In the genomic region with DNA sequence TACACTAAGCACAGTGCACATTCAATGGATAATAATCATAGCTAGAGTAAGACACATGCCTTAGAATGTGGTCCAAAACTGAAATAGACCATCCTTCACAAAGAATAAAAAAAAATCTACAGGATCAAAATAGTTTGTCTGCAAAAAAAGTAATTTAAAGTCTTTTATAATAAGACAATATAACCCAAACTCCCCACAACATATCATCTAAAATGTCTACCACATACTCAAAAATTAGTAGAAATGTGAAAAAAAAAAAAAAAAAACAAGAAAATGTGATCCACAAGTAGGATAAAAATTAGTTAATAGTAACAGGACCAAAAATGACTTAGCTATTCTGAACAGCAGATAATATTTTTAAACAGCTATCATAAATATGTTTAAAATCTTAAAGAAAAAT, we compare ENCODE assay signal across 18 cellular contexts.
DNase-seq lines count a peak whose midpoint lies in the region; ATAC-seq, FAIRE-seq and TF ChIP-seq lines count a peak whose summit lies in the region.
"Had no signal": no experiment of that assay in that cellular context is flagged by ENCODE, and none has a peak within 500 bp of the region (broad histone marks: within the 10 kb centered on the region; RNA-seq: fewer than 3 reads in every experiment).

No MANE protein-coding gene starts in this region.

- DNase-seq in frontal cortex (ENCODE audit: low spot score in 2 of 2) (no peak), pancreas (no peak), tibial nerve (ENCODE audit: low spot score in 2 of 2) (no peak), NCI-H2107 (lab: John Stamatoyannopoulos, UW) (no peak)
- no peak for DNase-seq in naive thymus-derived CD8-positive, alpha-beta T cell
- DNase-seq: 8988T; C1 segment of cervical spinal cord; Calu3; CD4-positive, alpha-beta memory T cell; COR-L47; DMS79 treated with DMSO at 0.1 percent for 48 hours; GF-D8; GOT3 had no signal

- FAIRE-seq in frontal cortex (lab: Jason Lieb, UNC) (peak; percentile 79), pancreas (lab: Jason Lieb, UNC) (peak; percentile 53)
- FAIRE-seq: GM12891, GM18507, H54 had no signal

- H3K27ac Mint-ChIP-seq in naive thymus-derived CD8-positive, alpha-beta T cell: no peak overlapping the region
- H3K27ac Mint-ChIP-seq: CD4-positive, alpha-beta memory T cell had no signal

- H3K4me3 ChIP-seq in HEK293 (ENCODE audit: low read depth, low read length) (no peak overlapping the region), pancreas (no peak overlapping the region), tibial nerve (no peak overlapping the region)
- H3K4me3 ChIP-seq: HAP-1 had no signal

- H3K27ac ChIP-seq in HEK293 (ENCODE audit: extremely low read depth, low read depth, low read length): no peak overlapping the region
- no peak overlapping the region for H3K27ac ChIP-seq in pancreas
- H3K27ac ChIP-seq in tibial nerve: no peak overlapping the region

- TF ChIP-seq CTCF in HEK293 (tag by site-specific recombination; IDR thresholded peaks at IDR 0.05): no peak
- TF ChIP-seq CTCF in pancreas (IDR thresholded peaks at IDR 0.05): no peak
- TF ChIP-seq CTCF in tibial nerve (IDR thresholded peaks at IDR 0.05): no peak

- peaks cover 0 to 2% (median 0%) of the 10 kb centered on the region in 5 donors for H3K27me3 Mint-ChIP-seq in naive thymus-derived CD8-positive, alpha-beta T cell

- no peaks in the 10 kb centered on the region for H3K4me1 ChIP-seq in HEK293 (ENCODE audit: control insufficient read depth, insufficient read depth, low read length)
- H3K4me1 ChIP-seq in pancreas: no peaks in the 10 kb centered on the region
- no peaks in the 10 kb centered on the region for H3K4me1 ChIP-seq in tibial nerve
- H3K4me1 ChIP-seq: HAP-1 had no signal

- no peak for TF ChIP-seq POLR2A in tibial nerve (IDR thresholded peaks at IDR 0.05)

- peaks cover 0 to 12% (median 1%) of the 10 kb centered on the region in 3 donors for H3K36me3 Mint-ChIP-seq in naive thymus-derived CD8-positive, alpha-beta T cell

- no peaks in the 10 kb centered on the region for H3K4me1 Mint-ChIP-seq in naive thymus-derived CD8-positive, alpha-beta T cell
- H3K4me1 Mint-ChIP-seq: CD4-positive, alpha-beta memory T cell had no signal

- intact Hi-C loops in pancreas (cut with DNase I): no loop called here

- H3K4me3 Mint-ChIP-seq in naive thymus-derived CD8-positive, alpha-beta T cell: no peak overlapping the region
- H3K4me3 Mint-ChIP-seq: CD4-positive, alpha-beta memory T cell had no signal

- H3K27me3 ChIP-seq in pancreas: no peaks in the 10 kb centered on the region
- no peaks in the 10 kb centered on the region for H3K27me3 ChIP-seq in tibial nerve

- H3K9me3 ChIP-seq in HEK293 (ENCODE audit: control insufficient read depth, insufficient read depth, low read depth, low read length): no peaks in the 10 kb centered on the region
- no peaks in the 10 kb centered on the region for H3K9me3 ChIP-seq in pancreas
- H3K9me3 ChIP-seq in tibial nerve: peaks cover 0 to 6% (median 0%) of the 10 kb centered on the region in 4 donors
- H3K9me3 ChIP-seq: HAP-1 had no signal

- CTCF ChIA-PET in HEK293 (lab: Yijun Ruan, JAX): no interaction called here

- ATAC-seq in pancreas: no peak
- ATAC-seq in naive thymus-derived CD8-positive, alpha-beta T cell: no peak

- H3K36me3 ChIP-seq in HEK293 (ENCODE audit: control insufficient read depth in 2 of 2, insufficient read depth in 1 of 2, low read length in 2 of 2) (no peaks in the 10 kb centered on the region), pancreas (no peaks in the 10 kb centered on the region), tibial nerve (no peaks in the 10 kb centered on the region)
- H3K36me3 ChIP-seq: HAP-1 had no signal

- H3K9me3 Mint-ChIP-seq in naive thymus-derived CD8-positive, alpha-beta T cell: peaks cover 0 to 23% (median 9%) of the 10 kb centered on the region in 9 donors

- POLR2A ChIA-PET in HEK293 (lab: Yijun Ruan, JAX): no interaction called here
- POLR2A ChIA-PET in naive thymus-derived CD8-positive, alpha-beta T cell (lab: Charles Lee): interaction anchor here (0.7 kb wide), 1 partner anchor 9 kb away, joined by 3 read pairs; no protein-coding TSS in a partner anchor

- TF ChIP-seq EP300 in tibial nerve (IDR thresholded peaks at IDR 0.05): no peak

TF ChIP-seq in HEK293, 187 proteins besides CTCF, POLR2A, EP300 and RAD21:
- TF ChIP-seq, protein P1, sequence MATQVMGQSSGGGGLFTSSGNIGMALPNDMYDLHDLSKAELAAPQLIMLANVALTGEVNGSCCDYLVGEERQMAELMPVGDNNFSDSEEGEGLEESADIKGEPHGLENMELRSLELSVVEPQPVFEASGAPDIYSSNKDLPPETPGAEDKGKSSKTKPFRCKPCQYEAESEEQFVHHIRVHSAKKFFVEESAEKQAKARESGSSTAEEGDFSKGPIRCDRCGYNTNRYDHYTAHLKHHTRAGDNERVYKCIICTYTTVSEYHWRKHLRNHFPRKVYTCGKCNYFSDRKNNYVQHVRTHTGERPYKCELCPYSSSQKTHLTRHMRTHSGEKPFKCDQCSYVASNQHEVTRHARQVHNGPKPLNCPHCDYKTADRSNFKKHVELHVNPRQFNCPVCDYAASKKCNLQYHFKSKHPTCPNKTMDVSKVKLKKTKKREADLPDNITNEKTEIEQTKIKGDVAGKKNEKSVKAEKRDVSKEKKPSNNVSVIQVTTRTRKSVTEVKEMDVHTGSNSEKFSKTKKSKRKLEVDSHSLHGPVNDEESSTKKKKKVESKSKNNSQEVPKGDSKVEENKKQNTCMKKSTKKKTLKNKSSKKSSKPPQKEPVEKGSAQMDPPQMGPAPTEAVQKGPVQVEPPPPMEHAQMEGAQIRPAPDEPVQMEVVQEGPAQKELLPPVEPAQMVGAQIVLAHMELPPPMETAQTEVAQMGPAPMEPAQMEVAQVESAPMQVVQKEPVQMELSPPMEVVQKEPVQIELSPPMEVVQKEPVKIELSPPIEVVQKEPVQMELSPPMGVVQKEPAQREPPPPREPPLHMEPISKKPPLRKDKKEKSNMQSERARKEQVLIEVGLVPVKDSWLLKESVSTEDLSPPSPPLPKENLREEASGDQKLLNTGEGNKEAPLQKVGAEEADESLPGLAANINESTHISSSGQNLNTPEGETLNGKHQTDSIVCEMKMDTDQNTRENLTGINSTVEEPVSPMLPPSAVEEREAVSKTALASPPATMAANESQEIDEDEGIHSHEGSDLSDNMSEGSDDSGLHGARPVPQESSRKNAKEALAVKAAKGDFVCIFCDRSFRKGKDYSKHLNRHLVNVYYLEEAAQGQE (tag by site-specific recombination; IDR thresholded peaks at IDR 0.05): no peak
- TF ChIP-seq EGR2 (tag by site-specific recombination; IDR thresholded peaks at IDR 0.05; ENCODE audit: low read depth) (no peak), ZNF292 (tag by site-specific recombination; IDR thresholded peaks at IDR 0.05; ENCODE audit: borderline replicate concordance, low read depth) (no peak), ZBTB7A (tag by site-specific recombination; IDR thresholded peaks at IDR 0.05; ENCODE audit: low read depth) (no peak), FEZF1 (tag by site-specific recombination; IDR thresholded peaks at IDR 0.05) (no peak), SETDB1 (IDR thresholded peaks at IDR 0.05; ENCODE audit: insufficient read length, low read length) (peak; percentile 82), ZNF138 (tag by site-specific recombination; IDR thresholded peaks at IDR 0.05; ENCODE audit: borderline replicate concordance) (no peak)
- TF ChIP-seq, protein P2, sequence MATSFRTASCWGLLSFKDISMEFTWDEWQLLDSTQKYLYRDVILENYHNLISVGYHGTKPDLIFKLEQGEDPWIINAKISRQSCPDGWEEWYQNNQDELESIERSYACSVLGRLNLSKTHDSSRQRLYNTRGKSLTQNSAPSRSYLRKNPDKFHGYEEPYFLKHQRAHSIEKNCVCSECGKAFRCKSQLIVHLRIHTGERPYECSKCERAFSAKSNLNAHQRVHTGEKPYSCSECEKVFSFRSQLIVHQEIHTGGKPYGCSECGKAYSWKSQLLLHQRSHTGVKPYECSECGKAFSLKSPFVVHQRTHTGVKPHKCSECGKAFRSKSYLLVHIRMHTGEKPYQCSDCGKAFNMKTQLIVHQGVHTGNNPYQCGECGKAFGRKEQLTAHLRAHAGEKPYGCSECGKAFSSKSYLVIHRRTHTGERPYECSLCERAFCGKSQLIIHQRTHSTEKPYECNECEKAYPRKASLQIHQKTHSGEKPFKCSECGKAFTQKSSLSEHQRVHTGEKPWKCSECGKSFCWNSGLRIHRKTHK (tag by site-specific recombination; IDR thresholded peaks at IDR 0.05): peak; percentile 90
- TF ChIP-seq, protein P3, sequence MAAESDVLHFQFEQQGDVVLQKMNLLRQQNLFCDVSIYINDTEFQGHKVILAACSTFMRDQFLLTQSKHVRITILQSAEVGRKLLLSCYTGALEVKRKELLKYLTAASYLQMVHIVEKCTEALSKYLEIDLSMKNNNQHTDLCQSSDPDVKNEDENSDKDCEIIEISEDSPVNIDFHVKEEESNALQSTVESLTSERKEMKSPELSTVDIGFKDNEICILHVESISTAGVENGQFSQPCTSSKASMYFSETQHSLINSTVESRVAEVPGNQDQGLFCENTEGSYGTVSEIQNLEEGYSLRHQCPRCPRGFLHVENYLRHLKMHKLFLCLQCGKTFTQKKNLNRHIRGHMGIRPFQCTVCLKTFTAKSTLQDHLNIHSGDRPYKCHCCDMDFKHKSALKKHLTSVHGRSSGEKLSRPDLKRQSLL (tag by site-specific recombination; IDR thresholded peaks at IDR 0.05): no peak
- TF ChIP-seq, protein P4, sequence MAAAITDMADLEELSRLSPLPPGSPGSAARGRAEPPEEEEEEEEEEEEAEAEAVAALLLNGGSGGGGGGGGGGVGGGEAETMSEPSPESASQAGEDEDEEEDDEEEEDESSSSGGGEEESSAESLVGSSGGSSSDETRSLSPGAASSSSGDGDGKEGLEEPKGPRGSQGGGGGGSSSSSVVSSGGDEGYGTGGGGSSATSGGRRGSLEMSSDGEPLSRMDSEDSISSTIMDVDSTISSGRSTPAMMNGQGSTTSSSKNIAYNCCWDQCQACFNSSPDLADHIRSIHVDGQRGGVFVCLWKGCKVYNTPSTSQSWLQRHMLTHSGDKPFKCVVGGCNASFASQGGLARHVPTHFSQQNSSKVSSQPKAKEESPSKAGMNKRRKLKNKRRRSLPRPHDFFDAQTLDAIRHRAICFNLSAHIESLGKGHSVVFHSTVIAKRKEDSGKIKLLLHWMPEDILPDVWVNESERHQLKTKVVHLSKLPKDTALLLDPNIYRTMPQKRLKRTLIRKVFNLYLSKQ (tag by site-specific recombination; IDR thresholded peaks at IDR 0.05; ENCODE audit: borderline replicate concordance): no peak
TF ChIP-seq in HEK293: peak in this region for 2.
